Comparison of ENCODE assay signal across 10 cellular contexts in genomic region chr4:176270669-176271068, GRCh38. TPM values are rescaled to one million over a fixed set of nuclear protein-coding genes. Genes with fewer than 3 reads are reported as not detected.
DNase-seq lines count a peak whose midpoint lies in the region; ATAC-seq and TF ChIP-seq lines count a peak whose summit lies in the region.
"Had no signal": no experiment of that assay in that cellular context is flagged by ENCODE, and none has a peak within 500 bp of the region (broad histone marks: within the 10 kb centered on the region; RNA-seq: fewer than 3 reads in every experiment).

No MANE protein-coding gene starts in this region.

- H3K4me1 ChIP-seq in SK-N-SH (ENCODE audit: control insufficient read depth in 1 of 2, insufficient read depth in 2 of 2, low read depth in 1 of 2, low read length in 1 of 2), result peaks cover 0 to 36% of the 10 kb centered on the region in 2 experiments; a peak in 3 of 4 replicates
- H3K4me1 ChIP-seq: colonic mucosa had no signal

- H3K36me3 Mint-ChIP-seq in glutamatergic neuron (ENCODE audit: unreplicated experiment), result no peaks in the 10 kb centered on the region
- no peaks in the 10 kb centered on the region for H3K36me3 Mint-ChIP-seq in T-helper 2 cell treated with Interferon-gamma antibody and Interleukin-4, amounts not matched to agents 5 μg/mL and 100 μg/mL, for 36 hours (ENCODE audit: low read depth)

- no peaks in the 10 kb centered on the region for H4K20me1 ChIP-seq in SK-N-SH (ENCODE audit: insufficient read depth)

- POLR2A ChIA-PET in AG04449 (lab: Yijun Ruan, JAX), result interaction anchor here (1.4 to 1.7 kb wide), 2 partner anchors 10 to 32 kb away, joined by 8 to 9 read pairs; no protein-coding TSS in a partner anchor
- POLR2A ChIA-PET in SK-N-SH (lab: Yijun Ruan, JAX), result no interaction called here

- peak overlapping the region; percentile 86 to 90; a peak in 3 of 4 replicates for H3K27ac ChIP-seq in SK-N-SH (ENCODE audit: low read depth in 2 of 2, low read length in 1 of 2)
- H3K27ac ChIP-seq: colonic mucosa had no signal

- no peaks in the 10 kb centered on the region for H3K9me3 Mint-ChIP-seq in glutamatergic neuron (ENCODE audit: unreplicated experiment)
- H3K9me3 Mint-ChIP-seq in T-helper 2 cell treated with Interferon-gamma antibody and Interleukin-4, amounts not matched to agents 5 μg/mL and 100 μg/mL, for 36 hours, result no peaks in the 10 kb centered on the region

- no peak overlapping the region for H3K4me3 ChIP-seq in AG04449 (ENCODE audit: low read depth, low read length)
- H3K4me3 ChIP-seq in SK-N-SH (ENCODE audit: low read depth in 2 of 2, low read length in 1 of 2), result peak overlapping the region; percentile 22 to 50; a peak in 3 of 4 replicates
- H3K4me3 ChIP-seq: colonic mucosa had no signal

- no peaks in the 10 kb centered on the region for H3K4me1 Mint-ChIP-seq in glutamatergic neuron (ENCODE audit: low read depth, unreplicated experiment)
- H3K4me1 Mint-ChIP-seq in T-helper 2 cell treated with Interferon-gamma antibody and Interleukin-4, amounts not matched to agents 5 μg/mL and 100 μg/mL, for 36 hours (ENCODE audit: low read depth), result no peaks in the 10 kb centered on the region

- peak overlapping the region; percentile 65 for H3K9ac ChIP-seq in SK-N-SH

- no peak for ATAC-seq in GM19395 (IDR thresholded peaks at IDR 0.05; ENCODE audit: unreplicated experiment)
- no peak for ATAC-seq in GM19324 (IDR thresholded peaks at IDR 0.05; ENCODE audit: low FRiP score, unreplicated experiment)
- ATAC-seq: right cardiac atrium had no signal

- TF ChIP-seq RAD21 in SK-N-SH (IDR thresholded peaks at IDR 0.05; ENCODE audit: low read length), result no peak

- H3K27me3 Mint-ChIP-seq in glutamatergic neuron (ENCODE audit: unreplicated experiment), result no peaks in the 10 kb centered on the region
- H3K27me3 Mint-ChIP-seq in T-helper 2 cell treated with Interferon-gamma antibody and Interleukin-4, amounts not matched to agents 5 μg/mL and 100 μg/mL, for 36 hours (ENCODE audit: low read depth), result peaks cover 2% of the 10 kb centered on the region

- TF ChIP-seq CTCF in AG04449 (IDR thresholded peaks at IDR 0.05; ENCODE audit: insufficient read depth, low read length, missing control alignments), result no peak
- TF ChIP-seq CTCF in SK-N-SH (IDR thresholded peaks at IDR 0.05), result no peak
- TF ChIP-seq CTCF in glutamatergic neuron (IDR thresholded peaks at IDR 0.05; ENCODE audit: partially characterized antibody, unreplicated experiment), result no peak

- peak; percentile 67 to 99 for TF ChIP-seq EP300 in SK-N-SH (IDR thresholded peaks at IDR 0.05; ENCODE audit: borderline replicate concordance in 1 of 2, low read depth in 1 of 2, low read length in 1 of 2)

- 9% methylated on average over 5 of the region's 5 CpGs for WGBS in SK-N-SH (ENCODE audit: low lambda C conversion rate)

- DNase-seq in AG04449 (ENCODE audit: low read depth, low spot score) (peak; percentile 99), H4 (ENCODE audit: low spot score) (peak; percentile 96), SK-N-SH (no peak), glutamatergic neuron (peak; percentile 22), hippocampal formation (lab: John Stamatoyannopoulos, UW) (no peak)
- DNase-seq in T-helper 2 cell treated with Interferon-gamma antibody and Interleukin-4, amounts not matched to agents 5 μg/mL and 100 μg/mL, for 36 hours (ENCODE audit: low spot score), result no peak
- DNase-seq: colonic mucosa, right cardiac atrium had no signal

- H3K9me3 ChIP-seq in SK-N-SH, result no peaks in the 10 kb centered on the region
- H3K9me3 ChIP-seq: colonic mucosa had no signal

- no peak overlapping the region for H3K27ac Mint-ChIP-seq in glutamatergic neuron (ENCODE audit: unreplicated experiment)
- no peak overlapping the region for H3K27ac Mint-ChIP-seq in T-helper 2 cell treated with Interferon-gamma antibody and Interleukin-4, amounts not matched to agents 5 μg/mL and 100 μg/mL, for 36 hours

- no peaks in the 10 kb centered on the region for H3K9me2 ChIP-seq in SK-N-SH

- H3F3A ChIP-seq in SK-N-SH (replicated peaks; ENCODE audit: insufficient read depth), result peaks cover 36% of the 10 kb centered on the region

- no peaks in the 10 kb centered on the region for H3K27me3 ChIP-seq in SK-N-SH (ENCODE audit: insufficient read depth)
- H3K27me3 ChIP-seq: colonic mucosa had no signal

- no peaks in the 10 kb centered on the region for H3K36me3 ChIP-seq in SK-N-SH (replicated peaks in 1 of 2; ENCODE audit: control insufficient read depth in 1 of 2, insufficient read depth in 2 of 2, low read length in 1 of 2)
- H3K36me3 ChIP-seq: colonic mucosa had no signal

- peak overlapping the region; percentile 77 for H3K4me2 ChIP-seq in SK-N-SH

- no peaks in the 10 kb centered on the region for H3K79me2 ChIP-seq in SK-N-SH (ENCODE audit: insufficient read depth)

- H2AFZ ChIP-seq in SK-N-SH (ENCODE audit: low read depth), result peak overlapping the region; percentile 50; the same call in 1 of the 2 replicates

- H3K4me3 Mint-ChIP-seq in glutamatergic neuron (ENCODE audit: unreplicated experiment), result no peak overlapping the region
- H3K4me3 Mint-ChIP-seq in T-helper 2 cell treated with Interferon-gamma antibody and Interleukin-4, amounts not matched to agents 5 μg/mL and 100 μg/mL, for 36 hours, result no peak overlapping the region

- CTCF ChIA-PET in AG04449 (lab: Yijun Ruan, JAX) (interaction anchor here (1.0 kb wide), 1 partner anchor 22 kb away, joined by 3 read pairs; no protein-coding TSS in a partner anchor), SK-N-SH (lab: Yijun Ruan, JAX) (no interaction called here)

TF ChIP-seq in SK-N-SH, 30 proteins besides CTCF, POLR2A, EP300 and RAD21 (continues in another document):
- TF ChIP-seq, protein P1, sequence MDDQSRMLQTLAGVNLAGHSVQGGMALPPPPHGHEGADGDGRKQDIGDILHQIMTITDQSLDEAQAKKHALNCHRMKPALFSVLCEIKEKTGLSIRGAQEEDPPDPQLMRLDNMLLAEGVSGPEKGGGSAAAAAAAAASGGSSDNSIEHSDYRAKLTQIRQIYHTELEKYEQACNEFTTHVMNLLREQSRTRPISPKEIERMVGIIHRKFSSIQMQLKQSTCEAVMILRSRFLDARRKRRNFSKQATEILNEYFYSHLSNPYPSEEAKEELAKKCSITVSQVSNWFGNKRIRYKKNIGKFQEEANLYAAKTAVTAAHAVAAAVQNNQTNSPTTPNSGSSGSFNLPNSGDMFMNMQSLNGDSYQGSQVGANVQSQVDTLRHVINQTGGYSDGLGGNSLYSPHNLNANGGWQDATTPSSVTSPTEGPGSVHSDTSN (IDR thresholded peaks at IDR 0.05), result peak; percentile 97
- TF ChIP-seq, protein P2, sequence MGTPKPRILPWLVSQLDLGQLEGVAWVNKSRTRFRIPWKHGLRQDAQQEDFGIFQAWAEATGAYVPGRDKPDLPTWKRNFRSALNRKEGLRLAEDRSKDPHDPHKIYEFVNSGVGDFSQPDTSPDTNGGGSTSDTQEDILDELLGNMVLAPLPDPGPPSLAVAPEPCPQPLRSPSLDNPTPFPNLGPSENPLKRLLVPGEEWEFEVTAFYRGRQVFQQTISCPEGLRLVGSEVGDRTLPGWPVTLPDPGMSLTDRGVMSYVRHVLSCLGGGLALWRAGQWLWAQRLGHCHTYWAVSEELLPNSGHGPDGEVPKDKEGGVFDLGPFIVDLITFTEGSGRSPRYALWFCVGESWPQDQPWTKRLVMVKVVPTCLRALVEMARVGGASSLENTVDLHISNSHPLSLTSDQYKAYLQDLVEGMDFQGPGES (IDR thresholded peaks at IDR 0.05; ENCODE audit: low read depth, low read length), result no peak
- no peak for TF ChIP-seq CHD2 (IDR thresholded peaks at IDR 0.05; ENCODE audit: low read length, partially characterized antibody)
- no peak for TF ChIP-seq NRF1 (IDR thresholded peaks at IDR 0.05; ENCODE audit: low read depth, low read length)
- peak; percentile 100 for TF ChIP-seq FOSL2 (IDR thresholded peaks at IDR 0.05; ENCODE audit: borderline replicate concordance, low read depth)
- no peak for TF ChIP-seq FOXJ3 (CRISPR knock-in tag; IDR thresholded peaks at IDR 0.05)
- TF ChIP-seq, protein P3, sequence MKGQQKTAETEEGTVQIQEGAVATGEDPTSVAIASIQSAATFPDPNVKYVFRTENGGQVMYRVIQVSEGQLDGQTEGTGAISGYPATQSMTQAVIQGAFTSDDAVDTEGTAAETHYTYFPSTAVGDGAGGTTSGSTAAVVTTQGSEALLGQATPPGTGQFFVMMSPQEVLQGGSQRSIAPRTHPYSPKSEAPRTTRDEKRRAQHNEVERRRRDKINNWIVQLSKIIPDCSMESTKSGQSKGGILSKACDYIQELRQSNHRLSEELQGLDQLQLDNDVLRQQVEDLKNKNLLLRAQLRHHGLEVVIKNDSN (IDR thresholded peaks at IDR 0.05; ENCODE audit: borderline replicate concordance, low read depth), result no peak
- TF ChIP-seq GABPA (IDR thresholded peaks at IDR 0.05; ENCODE audit: low read depth), result no peak
- no peak for TF ChIP-seq RCOR1 (IDR thresholded peaks at IDR 0.05; ENCODE audit: low read length)
- TF ChIP-seq ZBTB33 (IDR thresholded peaks at IDR 0.05; ENCODE audit: borderline replicate concordance, low read depth), result peak; percentile 83; the same call in 1 of the 2 replicates
- TF ChIP-seq SMC3 (IDR thresholded peaks at IDR 0.05; ENCODE audit: low read depth, low read length), result no peak

RNA-seq across cellular contexts. Expression of gene ASB5, which starts 1.6 kb away (rescaled TPM):
- total RNA-seq in H4 (2014; rRNA removed; shearing (Covaris generic)), result 0.10 and 0.37 TPM in 2 replicates
- polyA plus RNA-seq in SK-N-SH (2012; rRNA removed), result 0.13 and 0.54 TPM in 2 replicates
- polyA plus RNA-seq in SK-N-SH (2012; cell fraction: cytosol; rRNA removed), result 0.12 and 0.35 TPM in 2 replicates
- 0.34 and 0.51 TPM in 2 replicates for polyA plus RNA-seq in SK-N-SH (2012; cell fraction: nucleus; rRNA removed)
- not detected for total RNA-seq in glutamatergic neuron (ENCODE audit: unreplicated experiment)

RNA-seq across cellular contexts. Expression of gene SPCS3, which starts 49.1 kb away (rescaled TPM):
- 51.5 and 59.6 TPM in 2 replicates for total RNA-seq in H4 (2014; rRNA removed; shearing (Covaris generic))
- 27.7 and 37.4 TPM in 2 replicates for polyA plus RNA-seq in SK-N-SH (2012; rRNA removed)
- 41.4 and 52.3 TPM in 2 replicates for polyA plus RNA-seq in SK-N-SH (2012; cell fraction: cytosol; rRNA removed)
- 32.3 and 42.6 TPM in 2 replicates for polyA plus RNA-seq in SK-N-SH (2012; cell fraction: nucleus; rRNA removed)
- total RNA-seq in glutamatergic neuron (ENCODE audit: unreplicated experiment), result 65.9 TPM

Comparison
In these comparisons a context has a peak if more than half of its experiments do, and no peak if none do; other contexts are left out.
1. DNase-seq: peak in AG04449 (single experiment), H4 (single experiment) and glutamatergic neuron (single experiment); none in SK-N-SH (single experiment), T-helper 2 cell treated with Interferon-gamma antibody and Interleukin-4, amounts not matched to agents 5 μg/mL and 100 μg/mL, for 36 hours (single experiment) and hippocampal formation (0 of 2).